1 cellular context compared by ENCODE assay signal in genomic region chr9:2925016-2925415, GRCh38.
TF ChIP-seq lines count a peak whose summit lies in the region.

No MANE protein-coding gene starts in this region.

TF ChIP-seq in IMR-90, 13 proteins besides CTCF, POLR2A, EP300 and RAD21 (continued from another document):
- TF ChIP-seq ELK1 (IDR thresholded peaks at IDR 0.05; ENCODE audit: borderline replicate concordance, low read depth, low read length) (no peak), NFE2L2 (IDR thresholded peaks at IDR 0.05; ENCODE audit: low read depth, low read length) (no peak), MAZ (IDR thresholded peaks at IDR 0.05; ENCODE audit: borderline replicate concordance, low read depth, low read length) (no peak), RFX5 (IDR thresholded peaks at IDR 0.05; ENCODE audit: low read depth, low read length) (no peak), MXI1 (IDR thresholded peaks at IDR 0.05; ENCODE audit: borderline replicate concordance, low read depth, low read length) (no peak)
